ENCODE assay signal across 1 cellular context in the genomic region with DNA sequence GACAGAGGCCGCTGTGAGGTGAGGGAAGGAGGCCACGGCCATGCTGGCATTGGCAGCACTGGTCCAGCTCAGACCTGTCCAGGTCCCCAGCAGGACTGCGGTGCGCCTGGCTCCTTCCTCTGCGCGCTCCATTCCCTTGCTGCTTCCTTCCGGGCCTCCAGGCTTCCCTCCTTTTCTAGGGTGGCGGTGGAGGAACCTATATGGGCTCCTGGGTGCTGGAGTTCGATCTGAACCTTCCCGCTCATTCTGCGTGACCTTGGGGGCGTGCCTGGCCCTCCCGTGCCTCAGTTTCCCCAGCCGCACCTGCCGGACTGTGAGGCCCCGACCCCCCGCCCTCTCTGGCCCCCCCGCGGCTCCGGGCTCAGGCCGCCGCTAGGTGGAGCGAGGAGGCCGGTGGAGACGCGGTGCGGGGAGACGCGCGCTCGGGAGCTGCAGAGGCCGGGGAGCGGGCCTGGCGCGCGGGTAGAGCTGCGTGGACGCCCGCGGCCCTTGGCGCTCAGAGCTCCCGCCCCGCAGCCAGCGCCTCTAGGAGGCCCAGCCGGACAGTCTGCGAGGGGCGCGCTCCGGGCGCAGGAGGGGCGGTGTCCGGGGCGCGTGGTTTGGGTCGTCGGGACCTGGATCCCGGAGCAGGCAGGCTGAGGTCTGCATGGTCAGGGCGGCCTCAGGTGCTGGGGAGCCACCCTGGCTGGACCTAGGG.
TF ChIP-seq lines count a peak whose summit lies in the region.

No MANE protein-coding gene starts in this region.

TF ChIP-seq in HepG2, 621 proteins besides CTCF, POLR2A, EP300 and RAD21 (continued from another document and continues in another):
- TF ChIP-seq HMGA1 (CRISPR knock-in tag; conservative IDR thresholded peaks at IDR 0.05) (no peak), ZNF44 (CRISPR knock-in tag; IDR thresholded peaks at IDR 0.05) (no peak), SMAD1 (CRISPR knock-in tag; IDR thresholded peaks at IDR 0.05; ENCODE audit: borderline replicate concordance, low read depth) (no peak), ZBTB7B (CRISPR knock-in tag; IDR thresholded peaks at IDR 0.05) (peak; percentile 54; the same call in 1 of the 2 replicates), KLF12 (CRISPR knock-in tag; IDR thresholded peaks at IDR 0.05; ENCODE audit: borderline replicate concordance) (no peak), ZSCAN20 (CRISPR knock-in tag; IDR thresholded peaks at IDR 0.05; ENCODE audit: borderline replicate concordance) (no peak), ZNF614 (CRISPR knock-in tag; IDR thresholded peaks at IDR 0.05; ENCODE audit: borderline replicate concordance) (no peak), PHF21A (CRISPR knock-in tag; IDR thresholded peaks at IDR 0.05) (peak; percentile 32; the same call in 1 of the 2 replicates), U2AF1 (optimal IDR thresholded peaks at IDR 0.05; ENCODE audit: low read depth, low read length) (no peak), SMAD9 (CRISPR knock-in tag; IDR thresholded peaks at IDR 0.05) (no peak), KDM3A (CRISPR knock-in tag; IDR thresholded peaks at IDR 0.05; ENCODE audit: low read depth) (peak; percentile 67; the same call in 1 of the 2 replicates), CCDC6 (CRISPR knock-in tag; IDR thresholded peaks at IDR 0.05) (0 out of 2 replicates have a peak, but pooled peaks have one; percentile 33), ZNF333 (CRISPR knock-in tag; IDR thresholded peaks at IDR 0.05; ENCODE audit: borderline replicate concordance) (no peak), THAP11 (CRISPR knock-in tag; IDR thresholded peaks at IDR 0.05) (no peak), ZNF703 (CRISPR knock-in tag; IDR thresholded peaks at IDR 0.05; ENCODE audit: borderline replicate concordance) (no peak), HOXA3 (CRISPR knock-in tag; IDR thresholded peaks at IDR 0.05) (no peak; the same call in 1 of the 2 replicates), ZFP82 (CRISPR knock-in tag; IDR thresholded peaks at IDR 0.05; ENCODE audit: borderline replicate concordance) (no peak), ZNF496 (CRISPR knock-in tag; IDR thresholded peaks at IDR 0.05; ENCODE audit: insufficient replicate concordance) (no peak), ZSCAN25 (CRISPR knock-in tag; IDR thresholded peaks at IDR 0.05) (peak; percentile 77; the same call in 1 of the 2 replicates), ZNF143 (CRISPR knock-in tag; IDR thresholded peaks at IDR 0.05) (no peak), RBFOX2 (IDR thresholded peaks at IDR 0.05; ENCODE audit: low read depth, low read length) (no peak), ZNF230 (CRISPR knock-in tag; IDR thresholded peaks at IDR 0.05) (no peak), ZNF282 (IDR thresholded peaks at IDR 0.05; ENCODE audit: partially characterized antibody) (no peak), FOXJ3 (CRISPR knock-in tag; IDR thresholded peaks at IDR 0.05; ENCODE audit: borderline replicate concordance) (no peak), ZNF713 (CRISPR knock-in tag; IDR thresholded peaks at IDR 0.05) (no peak), PHF5A (CRISPR knock-in tag; IDR thresholded peaks at IDR 0.05; ENCODE audit: low read depth, unreplicated experiment) (no peak), SRSF1 (optimal IDR thresholded peaks at IDR 0.05; ENCODE audit: low read depth, low read length) (no peak), PHB2 (IDR thresholded peaks at IDR 0.05; ENCODE audit: partially characterized antibody) (no peak), SP140L (CRISPR knock-in tag; IDR thresholded peaks at IDR 0.05; ENCODE audit: borderline replicate concordance) (no peak), ZMYM4 (CRISPR knock-in tag; IDR thresholded peaks at IDR 0.05) (no peak), ZNF569 (CRISPR knock-in tag; IDR thresholded peaks at IDR 0.05; ENCODE audit: borderline replicate concordance) (no peak), GFI1 (CRISPR knock-in tag; IDR thresholded peaks at IDR 0.05; ENCODE audit: borderline replicate concordance) (no peak), GATAD1 (CRISPR knock-in tag; IDR thresholded peaks at IDR 0.05) (no peak), CREM (IDR thresholded peaks at IDR 0.05) (no peak), CREM (CRISPR knock-in tag; IDR thresholded peaks at IDR 0.05) (no peak), POGZ (CRISPR knock-in tag; IDR thresholded peaks at IDR 0.05) (no peak), CCAR2 (optimal IDR thresholded peaks at IDR 0.05; ENCODE audit: low read depth, low read length) (no peak), WIZ (CRISPR knock-in tag; IDR thresholded peaks at IDR 0.05) (no peak), ZSCAN21 (CRISPR knock-in tag; IDR thresholded peaks at IDR 0.05; ENCODE audit: borderline replicate concordance) (peak; percentile 91; the same call in 1 of the 2 replicates), FOXK1 (CRISPR knock-in tag; IDR thresholded peaks at IDR 0.05; ENCODE audit: borderline replicate concordance, low read depth) (0 out of 2 replicates have a peak, but pooled peaks have one; percentile 46), ZNF3 (CRISPR knock-in tag; IDR thresholded peaks at IDR 0.05) (no peak), SMARCC2 (IDR thresholded peaks at IDR 0.05) (no peak), SALL1 (CRISPR knock-in tag; IDR thresholded peaks at IDR 0.05) (peak; percentile 45; the same call in 1 of the 2 replicates), CAMTA2 (CRISPR knock-in tag; IDR thresholded peaks at IDR 0.05; ENCODE audit: borderline replicate concordance) (no peak), ZNF468 (CRISPR knock-in tag; IDR thresholded peaks at IDR 0.05) (no peak), BORCS8-MEF2B (CRISPR knock-in tag; IDR thresholded peaks at IDR 0.05) (peak; percentile 50), ZNF432 (CRISPR knock-in tag; IDR thresholded peaks at IDR 0.05; ENCODE audit: borderline replicate concordance) (no peak), ZNF660 (CRISPR knock-in tag; IDR thresholded peaks at IDR 0.05; ENCODE audit: borderline replicate concordance, low read depth) (no peak), NFRKB (IDR thresholded peaks at IDR 0.05) (no peak)
- TF ChIP-seq, protein P1, sequence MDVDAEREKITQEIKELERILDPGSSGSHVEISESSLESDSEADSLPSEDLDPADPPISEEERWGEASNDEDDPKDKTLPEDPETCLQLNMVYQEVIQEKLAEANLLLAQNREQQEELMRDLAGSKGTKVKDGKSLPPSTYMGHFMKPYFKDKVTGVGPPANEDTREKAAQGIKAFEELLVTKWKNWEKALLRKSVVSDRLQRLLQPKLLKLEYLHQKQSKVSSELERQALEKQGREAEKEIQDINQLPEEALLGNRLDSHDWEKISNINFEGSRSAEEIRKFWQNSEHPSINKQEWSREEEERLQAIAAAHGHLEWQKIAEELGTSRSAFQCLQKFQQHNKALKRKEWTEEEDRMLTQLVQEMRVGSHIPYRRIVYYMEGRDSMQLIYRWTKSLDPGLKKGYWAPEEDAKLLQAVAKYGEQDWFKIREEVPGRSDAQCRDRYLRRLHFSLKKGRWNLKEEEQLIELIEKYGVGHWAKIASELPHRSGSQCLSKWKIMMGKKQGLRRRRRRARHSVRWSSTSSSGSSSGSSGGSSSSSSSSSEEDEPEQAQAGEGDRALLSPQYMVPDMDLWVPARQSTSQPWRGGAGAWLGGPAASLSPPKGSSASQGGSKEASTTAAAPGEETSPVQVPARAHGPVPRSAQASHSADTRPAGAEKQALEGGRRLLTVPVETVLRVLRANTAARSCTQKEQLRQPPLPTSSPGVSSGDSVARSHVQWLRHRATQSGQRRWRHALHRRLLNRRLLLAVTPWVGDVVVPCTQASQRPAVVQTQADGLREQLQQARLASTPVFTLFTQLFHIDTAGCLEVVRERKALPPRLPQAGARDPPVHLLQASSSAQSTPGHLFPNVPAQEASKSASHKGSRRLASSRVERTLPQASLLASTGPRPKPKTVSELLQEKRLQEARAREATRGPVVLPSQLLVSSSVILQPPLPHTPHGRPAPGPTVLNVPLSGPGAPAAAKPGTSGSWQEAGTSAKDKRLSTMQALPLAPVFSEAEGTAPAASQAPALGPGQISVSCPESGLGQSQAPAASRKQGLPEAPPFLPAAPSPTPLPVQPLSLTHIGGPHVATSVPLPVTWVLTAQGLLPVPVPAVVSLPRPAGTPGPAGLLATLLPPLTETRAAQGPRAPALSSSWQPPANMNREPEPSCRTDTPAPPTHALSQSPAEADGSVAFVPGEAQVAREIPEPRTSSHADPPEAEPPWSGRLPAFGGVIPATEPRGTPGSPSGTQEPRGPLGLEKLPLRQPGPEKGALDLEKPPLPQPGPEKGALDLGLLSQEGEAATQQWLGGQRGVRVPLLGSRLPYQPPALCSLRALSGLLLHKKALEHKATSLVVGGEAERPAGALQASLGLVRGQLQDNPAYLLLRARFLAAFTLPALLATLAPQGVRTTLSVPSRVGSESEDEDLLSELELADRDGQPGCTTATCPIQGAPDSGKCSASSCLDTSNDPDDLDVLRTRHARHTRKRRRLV (CRISPR knock-in tag; IDR thresholded peaks at IDR 0.05) = no peak
- TF ChIP-seq, protein P2, sequence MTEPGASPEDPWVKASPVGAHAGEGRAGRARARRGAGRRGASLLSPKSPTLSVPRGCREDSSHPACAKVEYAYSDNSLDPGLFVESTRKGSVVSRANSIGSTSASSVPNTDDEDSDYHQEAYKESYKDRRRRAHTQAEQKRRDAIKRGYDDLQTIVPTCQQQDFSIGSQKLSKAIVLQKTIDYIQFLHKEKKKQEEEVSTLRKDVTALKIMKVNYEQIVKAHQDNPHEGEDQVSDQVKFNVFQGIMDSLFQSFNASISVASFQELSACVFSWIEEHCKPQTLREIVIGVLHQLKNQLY (CRISPR knock-in tag; IDR thresholded peaks at IDR 0.05) = no peak
- TF ChIP-seq, protein P3, sequence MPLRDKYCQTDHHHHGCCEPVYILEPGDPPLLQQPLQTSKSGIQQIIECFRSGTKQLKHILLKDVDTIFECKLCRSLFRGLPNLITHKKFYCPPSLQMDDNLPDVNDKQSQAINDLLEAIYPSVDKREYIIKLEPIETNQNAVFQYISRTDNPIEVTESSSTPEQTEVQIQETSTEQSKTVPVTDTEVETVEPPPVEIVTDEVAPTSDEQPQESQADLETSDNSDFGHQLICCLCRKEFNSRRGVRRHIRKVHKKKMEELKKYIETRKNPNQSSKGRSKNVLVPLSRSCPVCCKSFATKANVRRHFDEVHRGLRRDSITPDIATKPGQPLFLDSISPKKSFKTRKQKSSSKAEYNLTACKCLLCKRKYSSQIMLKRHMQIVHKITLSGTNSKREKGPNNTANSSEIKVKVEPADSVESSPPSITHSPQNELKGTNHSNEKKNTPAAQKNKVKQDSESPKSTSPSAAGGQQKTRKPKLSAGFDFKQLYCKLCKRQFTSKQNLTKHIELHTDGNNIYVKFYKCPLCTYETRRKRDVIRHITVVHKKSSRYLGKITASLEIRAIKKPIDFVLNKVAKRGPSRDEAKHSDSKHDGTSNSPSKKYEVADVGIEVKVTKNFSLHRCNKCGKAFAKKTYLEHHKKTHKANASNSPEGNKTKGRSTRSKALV (CRISPR knock-in tag; IDR thresholded peaks at IDR 0.05) = no peak; the same call in 1 of the 2 replicates
- TF ChIP-seq, protein P4, sequence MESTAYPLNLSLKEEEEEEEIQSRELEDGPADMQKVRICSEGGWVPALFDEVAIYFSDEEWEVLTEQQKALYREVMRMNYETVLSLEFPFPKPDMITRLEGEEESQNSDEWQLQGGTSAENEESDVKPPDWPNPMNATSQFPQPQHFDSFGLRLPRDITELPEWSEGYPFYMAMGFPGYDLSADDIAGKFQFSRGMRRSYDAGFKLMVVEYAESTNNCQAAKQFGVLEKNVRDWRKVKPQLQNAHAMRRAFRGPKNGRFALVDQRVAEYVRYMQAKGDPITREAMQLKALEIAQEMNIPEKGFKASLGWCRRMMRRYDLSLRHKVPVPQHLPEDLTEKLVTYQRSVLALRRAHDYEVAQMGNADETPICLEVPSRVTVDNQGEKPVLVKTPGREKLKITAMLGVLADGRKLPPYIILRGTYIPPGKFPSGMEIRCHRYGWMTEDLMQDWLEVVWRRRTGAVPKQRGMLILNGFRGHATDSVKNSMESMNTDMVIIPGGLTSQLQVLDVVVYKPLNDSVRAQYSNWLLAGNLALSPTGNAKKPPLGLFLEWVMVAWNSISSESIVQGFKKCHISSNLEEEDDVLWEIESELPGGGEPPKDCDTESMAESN (CRISPR knock-in tag; conservative IDR thresholded peaks at IDR 0.05) = peak; percentile 73
- TF ChIP-seq, protein P5, sequence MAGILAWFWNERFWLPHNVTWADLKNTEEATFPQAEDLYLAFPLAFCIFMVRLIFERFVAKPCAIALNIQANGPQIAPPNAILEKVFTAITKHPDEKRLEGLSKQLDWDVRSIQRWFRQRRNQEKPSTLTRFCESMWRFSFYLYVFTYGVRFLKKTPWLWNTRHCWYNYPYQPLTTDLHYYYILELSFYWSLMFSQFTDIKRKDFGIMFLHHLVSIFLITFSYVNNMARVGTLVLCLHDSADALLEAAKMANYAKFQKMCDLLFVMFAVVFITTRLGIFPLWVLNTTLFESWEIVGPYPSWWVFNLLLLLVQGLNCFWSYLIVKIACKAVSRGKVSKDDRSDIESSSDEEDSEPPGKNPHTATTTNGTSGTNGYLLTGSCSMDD (CRISPR knock-in tag; IDR thresholded peaks at IDR 0.05) = no peak
- TF ChIP-seq, protein P6, sequence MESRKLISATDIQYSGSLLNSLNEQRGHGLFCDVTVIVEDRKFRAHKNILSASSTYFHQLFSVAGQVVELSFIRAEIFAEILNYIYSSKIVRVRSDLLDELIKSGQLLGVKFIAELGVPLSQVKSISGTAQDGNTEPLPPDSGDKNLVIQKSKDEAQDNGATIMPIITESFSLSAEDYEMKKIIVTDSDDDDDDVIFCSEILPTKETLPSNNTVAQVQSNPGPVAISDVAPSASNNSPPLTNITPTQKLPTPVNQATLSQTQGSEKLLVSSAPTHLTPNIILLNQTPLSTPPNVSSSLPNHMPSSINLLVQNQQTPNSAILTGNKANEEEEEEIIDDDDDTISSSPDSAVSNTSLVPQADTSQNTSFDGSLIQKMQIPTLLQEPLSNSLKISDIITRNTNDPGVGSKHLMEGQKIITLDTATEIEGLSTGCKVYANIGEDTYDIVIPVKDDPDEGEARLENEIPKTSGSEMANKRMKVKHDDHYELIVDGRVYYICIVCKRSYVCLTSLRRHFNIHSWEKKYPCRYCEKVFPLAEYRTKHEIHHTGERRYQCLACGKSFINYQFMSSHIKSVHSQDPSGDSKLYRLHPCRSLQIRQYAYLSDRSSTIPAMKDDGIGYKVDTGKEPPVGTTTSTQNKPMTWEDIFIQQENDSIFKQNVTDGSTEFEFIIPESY (CRISPR knock-in tag; IDR thresholded peaks at IDR 0.05) = peak; percentile 27; the same call in 1 of the 2 replicates
- TF ChIP-seq, protein P7, sequence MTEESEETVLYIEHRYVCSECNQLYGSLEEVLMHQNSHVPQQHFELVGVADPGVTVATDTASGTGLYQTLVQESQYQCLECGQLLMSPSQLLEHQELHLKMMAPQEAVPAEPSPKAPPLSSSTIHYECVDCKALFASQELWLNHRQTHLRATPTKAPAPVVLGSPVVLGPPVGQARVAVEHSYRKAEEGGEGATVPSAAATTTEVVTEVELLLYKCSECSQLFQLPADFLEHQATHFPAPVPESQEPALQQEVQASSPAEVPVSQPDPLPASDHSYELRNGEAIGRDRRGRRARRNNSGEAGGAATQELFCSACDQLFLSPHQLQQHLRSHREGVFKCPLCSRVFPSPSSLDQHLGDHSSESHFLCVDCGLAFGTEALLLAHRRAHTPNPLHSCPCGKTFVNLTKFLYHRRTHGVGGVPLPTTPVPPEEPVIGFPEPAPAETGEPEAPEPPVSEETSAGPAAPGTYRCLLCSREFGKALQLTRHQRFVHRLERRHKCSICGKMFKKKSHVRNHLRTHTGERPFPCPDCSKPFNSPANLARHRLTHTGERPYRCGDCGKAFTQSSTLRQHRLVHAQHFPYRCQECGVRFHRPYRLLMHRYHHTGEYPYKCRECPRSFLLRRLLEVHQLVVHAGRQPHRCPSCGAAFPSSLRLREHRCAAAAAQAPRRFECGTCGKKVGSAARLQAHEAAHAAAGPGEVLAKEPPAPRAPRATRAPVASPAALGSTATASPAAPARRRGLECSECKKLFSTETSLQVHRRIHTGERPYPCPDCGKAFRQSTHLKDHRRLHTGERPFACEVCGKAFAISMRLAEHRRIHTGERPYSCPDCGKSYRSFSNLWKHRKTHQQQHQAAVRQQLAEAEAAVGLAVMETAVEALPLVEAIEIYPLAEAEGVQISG (CRISPR knock-in tag; IDR thresholded peaks at IDR 0.05) = peak; percentile 19; the same call in 1 of the 2 replicates
